In the genomic region with DNA sequence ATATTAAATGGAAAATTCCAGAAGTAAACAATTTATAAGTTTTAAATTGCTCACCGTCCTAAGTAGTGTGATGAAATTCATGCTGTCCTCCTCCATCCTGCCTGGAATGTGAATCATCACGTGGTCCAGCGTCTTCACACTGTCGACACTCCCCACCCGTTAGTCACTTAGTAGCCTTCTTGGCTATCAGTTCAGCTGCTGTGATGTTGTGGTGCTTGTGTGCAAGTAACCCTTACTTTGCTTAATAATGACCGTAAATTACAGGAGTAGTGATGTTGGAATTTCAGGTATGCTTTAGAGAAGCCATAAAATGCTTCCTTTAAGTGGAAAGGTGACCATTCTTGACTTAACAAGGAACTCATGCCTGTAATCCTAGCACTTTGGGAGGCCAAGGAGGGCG, we compare ENCODE assay signal across 1 cellular context.
TF ChIP-seq lines count a peak whose summit lies in the region.

No MANE protein-coding gene starts in this region.

TF ChIP-seq in GM23338, 12 proteins besides CTCF, POLR2A, EP300 and RAD21 (continued from another document):
- TF ChIP-seq REST (IDR thresholded peaks at IDR 0.05; ENCODE audit: unreplicated experiment) (no peak), STAT1 (IDR thresholded peaks at IDR 0.05; ENCODE audit: unreplicated experiment) (no peak), EZH2 (IDR thresholded peaks at IDR 0.05; ENCODE audit: low read depth, unreplicated experiment) (no peak), ZNF331 (CRISPR knock-in tag; IDR thresholded peaks at IDR 0.05; ENCODE audit: low read depth) (no peak), JUNB (IDR thresholded peaks at IDR 0.05; ENCODE audit: unreplicated experiment) (no peak), CREB1 (CRISPR knock-in tag; IDR thresholded peaks at IDR 0.05; ENCODE audit: low read depth) (no peak)
